Comparison of ENCODE assay signal across 1 cellular context in genomic region chr1:233294991-233295774, GRCh38.
TF ChIP-seq lines count a peak whose summit lies in the region.

A gene with protein sequence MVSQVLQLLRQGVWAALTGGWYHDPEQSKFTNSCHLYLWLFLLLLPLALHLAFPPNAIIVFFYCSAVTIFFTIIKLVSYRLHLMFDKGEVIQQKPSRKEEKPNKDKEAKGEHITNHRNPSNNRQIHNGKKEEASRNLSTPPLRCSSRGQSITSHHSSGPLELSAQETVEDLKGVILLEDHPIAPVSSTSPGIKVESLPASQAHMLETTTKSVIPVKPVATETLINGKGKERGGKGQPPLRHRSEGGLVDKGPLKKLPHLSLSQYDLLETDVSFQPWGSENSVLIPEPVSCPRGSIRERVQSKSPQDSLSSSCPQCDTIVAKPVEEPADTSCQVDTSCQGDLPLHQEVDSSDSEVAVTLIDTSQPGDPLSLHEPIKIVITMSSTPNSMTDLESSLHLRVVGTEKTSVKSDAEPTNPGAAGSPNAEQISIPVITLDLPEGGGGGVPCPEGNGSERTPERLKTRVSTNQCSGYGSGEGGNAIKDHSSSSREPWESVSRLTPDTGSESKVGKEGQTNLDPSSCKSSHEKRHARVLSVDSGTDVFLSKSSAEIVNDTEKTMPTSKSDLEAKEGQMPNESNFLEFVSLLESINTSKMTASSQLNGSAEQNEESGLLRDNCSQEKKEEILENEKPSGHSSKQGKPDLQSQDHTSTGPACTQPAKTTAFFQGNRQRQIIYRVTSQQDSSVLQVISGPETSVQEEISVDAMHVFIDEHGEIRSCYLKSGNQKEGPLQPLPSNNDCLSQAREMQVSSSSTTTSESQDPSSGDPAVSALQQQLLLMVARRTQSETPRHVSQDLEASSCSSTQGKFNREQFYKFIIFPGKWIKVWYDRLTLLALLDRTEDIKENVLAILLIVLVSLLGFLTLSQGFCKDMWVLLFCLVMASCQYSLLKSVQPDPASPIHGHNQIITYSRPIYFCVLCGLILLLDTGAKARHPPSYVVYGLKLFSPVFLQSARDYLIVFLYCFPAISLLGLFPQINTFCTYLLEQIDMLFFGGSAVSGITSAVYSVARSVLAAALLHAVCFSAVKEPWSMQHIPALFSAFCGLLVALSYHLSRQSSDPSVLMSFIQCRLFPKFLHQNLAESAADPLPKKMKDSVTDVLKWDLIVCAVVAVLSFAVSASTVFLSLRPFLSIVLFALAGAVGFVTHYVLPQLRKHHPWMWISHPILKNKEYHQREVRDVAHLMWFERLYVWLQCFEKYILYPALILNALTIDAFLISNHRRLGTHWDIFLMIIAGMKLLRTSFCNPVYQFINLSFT (N-terminal part only) (minus strand): TSS chr1:233295725. CDS start chr1:233295478, 247 bp downstream.

TF ChIP-seq in WTC11, 78 proteins besides CTCF, POLR2A, EP300 and RAD21 (continued from another document):
- TF ChIP-seq AR (CRISPR knock-in tag; IDR thresholded peaks at IDR 0.05) (no peak), SOX15 (CRISPR knock-in tag; IDR thresholded peaks at IDR 0.05) (no peak), KAT7 (CRISPR knock-in tag; IDR thresholded peaks at IDR 0.05; ENCODE audit: borderline replicate concordance) (peak; percentile 91; the same call in 1 of the 2 replicates), HMGXB4 (CRISPR knock-in tag; IDR thresholded peaks at IDR 0.05) (0 out of 2 replicates have a peak, but pooled peaks have one; percentile 39), ZNF396 (CRISPR knock-in tag; IDR thresholded peaks at IDR 0.05; ENCODE audit: borderline replicate concordance) (no peak), FOXP1 (CRISPR knock-in tag; IDR thresholded peaks at IDR 0.05; ENCODE audit: borderline replicate concordance) (peak; percentile 56; the same call in 1 of the 2 replicates), RELA (CRISPR knock-in tag; IDR thresholded peaks at IDR 0.05; ENCODE audit: borderline replicate concordance) (no peak), GTF2I (CRISPR knock-in tag; conservative IDR thresholded peaks at IDR 0.05) (no peak), ZNF416 (CRISPR knock-in tag; IDR thresholded peaks at IDR 0.05) (no peak), ATF2 (CRISPR knock-in tag; IDR thresholded peaks at IDR 0.05; ENCODE audit: borderline replicate concordance, low read depth) (no peak), HMGA2 (CRISPR knock-in tag; IDR thresholded peaks at IDR 0.05) (no peak), ZNF263 (CRISPR knock-in tag; IDR thresholded peaks at IDR 0.05; ENCODE audit: low read depth) (0 out of 2 replicates have a peak, but pooled peaks have one; percentile 36), ZNF532 (CRISPR knock-in tag; IDR thresholded peaks at IDR 0.05; ENCODE audit: borderline replicate concordance) (peak; percentile 85), ESRRA (CRISPR knock-in tag; IDR thresholded peaks at IDR 0.05; ENCODE audit: borderline replicate concordance) (0 out of 2 replicates have a peak, but pooled peaks have one; percentile 74), NR3C1 (CRISPR knock-in tag; conservative IDR thresholded peaks at IDR 0.05; ENCODE audit: low read depth) (no peak), GABPB1 (CRISPR knock-in tag; IDR thresholded peaks at IDR 0.05) (no peak), ZNF317 (CRISPR knock-in tag; IDR thresholded peaks at IDR 0.05; ENCODE audit: borderline replicate concordance, low read depth) (no peak)
- TF ChIP-seq, protein P1, sequence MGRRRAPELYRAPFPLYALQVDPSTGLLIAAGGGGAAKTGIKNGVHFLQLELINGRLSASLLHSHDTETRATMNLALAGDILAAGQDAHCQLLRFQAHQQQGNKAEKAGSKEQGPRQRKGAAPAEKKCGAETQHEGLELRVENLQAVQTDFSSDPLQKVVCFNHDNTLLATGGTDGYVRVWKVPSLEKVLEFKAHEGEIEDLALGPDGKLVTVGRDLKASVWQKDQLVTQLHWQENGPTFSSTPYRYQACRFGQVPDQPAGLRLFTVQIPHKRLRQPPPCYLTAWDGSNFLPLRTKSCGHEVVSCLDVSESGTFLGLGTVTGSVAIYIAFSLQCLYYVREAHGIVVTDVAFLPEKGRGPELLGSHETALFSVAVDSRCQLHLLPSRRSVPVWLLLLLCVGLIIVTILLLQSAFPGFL (CRISPR knock-in tag; IDR thresholded peaks at IDR 0.05; ENCODE audit: borderline replicate concordance): no peak
- TF ChIP-seq, protein P2, sequence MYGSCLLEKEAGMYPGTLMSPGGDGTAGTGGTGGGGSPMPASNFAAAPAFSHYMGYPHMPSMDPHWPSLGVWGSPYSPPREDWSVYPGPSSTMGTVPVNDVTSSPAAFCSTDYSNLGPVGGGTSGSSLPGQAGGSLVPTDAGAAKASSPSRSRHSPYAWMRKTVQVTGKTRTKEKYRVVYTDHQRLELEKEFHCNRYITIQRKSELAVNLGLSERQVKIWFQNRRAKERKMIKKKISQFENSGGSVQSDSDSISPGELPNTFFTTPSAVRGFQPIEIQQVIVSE (CRISPR knock-in tag; IDR thresholded peaks at IDR 0.05; ENCODE audit: borderline replicate concordance): no peak
- TF ChIP-seq, protein P3, sequence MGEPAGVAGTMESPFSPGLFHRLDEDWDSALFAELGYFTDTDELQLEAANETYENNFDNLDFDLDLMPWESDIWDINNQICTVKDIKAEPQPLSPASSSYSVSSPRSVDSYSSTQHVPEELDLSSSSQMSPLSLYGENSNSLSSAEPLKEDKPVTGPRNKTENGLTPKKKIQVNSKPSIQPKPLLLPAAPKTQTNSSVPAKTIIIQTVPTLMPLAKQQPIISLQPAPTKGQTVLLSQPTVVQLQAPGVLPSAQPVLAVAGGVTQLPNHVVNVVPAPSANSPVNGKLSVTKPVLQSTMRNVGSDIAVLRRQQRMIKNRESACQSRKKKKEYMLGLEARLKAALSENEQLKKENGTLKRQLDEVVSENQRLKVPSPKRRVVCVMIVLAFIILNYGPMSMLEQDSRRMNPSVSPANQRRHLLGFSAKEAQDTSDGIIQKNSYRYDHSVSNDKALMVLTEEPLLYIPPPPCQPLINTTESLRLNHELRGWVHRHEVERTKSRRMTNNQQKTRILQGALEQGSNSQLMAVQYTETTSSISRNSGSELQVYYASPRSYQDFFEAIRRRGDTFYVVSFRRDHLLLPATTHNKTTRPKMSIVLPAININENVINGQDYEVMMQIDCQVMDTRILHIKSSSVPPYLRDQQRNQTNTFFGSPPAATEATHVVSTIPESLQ (CRISPR knock-in tag; IDR thresholded peaks at IDR 0.05): no peak
- TF ChIP-seq, protein P4, sequence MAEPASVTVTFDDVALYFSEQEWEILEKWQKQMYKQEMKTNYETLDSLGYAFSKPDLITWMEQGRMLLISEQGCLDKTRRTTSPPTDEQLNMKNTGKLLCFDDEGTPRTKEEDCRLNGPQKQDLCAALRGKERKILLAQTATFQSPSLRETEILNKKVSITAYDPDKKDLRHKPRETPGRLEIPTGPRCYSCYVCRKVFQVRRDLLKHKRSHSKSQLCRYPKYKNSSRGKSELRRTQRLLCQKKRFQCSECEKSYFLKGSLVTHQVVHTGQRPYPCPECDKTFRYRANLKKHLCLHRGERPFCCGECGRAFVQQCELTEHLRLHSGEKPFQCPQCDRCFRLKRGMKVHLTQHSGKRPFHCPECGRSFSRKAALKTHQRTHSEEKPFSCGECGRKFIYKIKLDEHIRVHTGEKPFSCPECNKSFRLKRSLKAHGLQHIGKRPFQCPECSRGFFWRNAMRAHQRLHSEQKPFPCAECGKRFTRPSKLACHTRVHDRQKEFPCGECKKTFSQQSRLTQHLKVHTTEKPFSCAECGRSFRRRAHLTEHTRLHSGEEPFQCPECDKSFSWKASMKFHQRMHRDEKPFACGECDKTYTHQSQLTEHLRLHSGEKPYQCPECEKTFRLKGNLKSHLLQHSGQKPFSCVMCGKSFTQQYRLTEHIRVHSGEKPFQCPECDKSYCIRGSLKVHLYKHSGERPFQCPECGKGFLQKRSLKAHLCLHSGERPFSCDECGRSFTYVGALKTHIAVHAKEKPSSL (CRISPR knock-in tag; conservative IDR thresholded peaks at IDR 0.05): no peak
- TF ChIP-seq, protein P5, sequence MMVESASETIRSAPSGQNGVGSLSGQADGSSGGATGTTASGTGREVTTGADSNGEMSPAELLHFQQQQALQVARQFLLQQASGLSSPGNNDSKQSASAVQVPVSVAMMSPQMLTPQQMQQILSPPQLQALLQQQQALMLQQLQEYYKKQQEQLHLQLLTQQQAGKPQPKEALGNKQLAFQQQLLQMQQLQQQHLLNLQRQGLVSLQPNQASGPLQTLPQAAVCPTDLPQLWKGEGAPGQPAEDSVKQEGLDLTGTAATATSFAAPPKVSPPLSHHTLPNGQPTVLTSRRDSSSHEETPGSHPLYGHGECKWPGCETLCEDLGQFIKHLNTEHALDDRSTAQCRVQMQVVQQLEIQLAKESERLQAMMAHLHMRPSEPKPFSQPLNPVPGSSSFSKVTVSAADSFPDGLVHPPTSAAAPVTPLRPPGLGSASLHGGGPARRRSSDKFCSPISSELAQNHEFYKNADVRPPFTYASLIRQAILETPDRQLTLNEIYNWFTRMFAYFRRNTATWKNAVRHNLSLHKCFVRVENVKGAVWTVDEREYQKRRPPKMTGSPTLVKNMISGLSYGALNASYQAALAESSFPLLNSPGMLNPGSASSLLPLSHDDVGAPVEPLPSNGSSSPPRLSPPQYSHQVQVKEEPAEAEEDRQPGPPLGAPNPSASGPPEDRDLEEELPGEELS (CRISPR knock-in tag; IDR thresholded peaks at IDR 0.05): peak; percentile 48; the same call in 1 of the 2 replicates
TF ChIP-seq in WTC11: peak in this region for 11.
